In the genomic region with DNA sequence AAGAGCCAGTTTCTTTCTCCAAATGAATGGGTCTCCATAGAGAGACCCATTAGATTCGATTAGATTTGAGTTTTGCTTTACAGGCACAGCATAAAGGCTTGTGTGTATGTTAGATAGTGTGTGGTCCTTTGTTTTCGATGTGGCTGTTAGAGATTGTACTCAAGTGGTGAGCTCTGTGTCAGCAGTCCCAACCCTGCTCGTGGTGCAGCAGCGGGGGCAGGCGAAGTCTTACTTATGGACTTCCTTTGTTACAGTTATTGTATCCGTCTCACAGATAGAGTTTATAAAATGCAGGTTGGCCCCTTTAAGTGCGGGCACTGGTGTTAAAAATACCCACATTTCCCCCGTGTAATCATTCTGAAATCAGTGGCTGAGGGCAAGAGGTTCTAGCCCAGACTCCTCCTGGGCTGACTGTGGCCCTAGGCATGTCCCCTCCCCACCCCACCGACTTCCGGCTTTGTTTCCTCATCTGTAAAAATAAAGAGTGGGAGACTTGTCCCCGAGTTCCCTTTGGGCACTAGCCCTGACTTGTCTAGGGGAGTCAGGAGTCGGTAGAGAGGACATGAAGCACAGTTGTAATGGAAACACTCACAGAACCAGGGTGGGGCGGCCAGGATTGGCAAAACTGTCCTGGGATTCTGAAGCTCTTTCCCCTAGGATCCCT, we compare ENCODE assay signal across 8 cellular contexts. TPM values are rescaled to one million over a fixed set of nuclear protein-coding genes. Genes with fewer than 3 reads are reported as not detected.
A peak's percentile ranks its signal among the peaks of the same experiment; 100 is the strongest.
DNase-seq lines count a peak whose midpoint lies in the region; ATAC-seq, FAIRE-seq and TF ChIP-seq lines count a peak whose summit lies in the region.

No MANE protein-coding gene starts in this region.

- no peaks in the 10 kb centered on the region for H3K9me3 Mint-ChIP-seq in activated naive CD4-positive, alpha-beta T cell treated with anti-CD3 and anti-CD28 coated beads, Interleukin-2, amount 50 U/mL, for 72 hours

- ATAC-seq in GM21619 (IDR thresholded peaks at IDR 0.05; ENCODE audit: unreplicated experiment): peak; percentile 46
- peak; percentile 40 to 57 for ATAC-seq in activated naive CD4-positive, alpha-beta T cell treated with anti-CD3 and anti-CD28 coated beads, Interleukin-2, amount 50 U/mL, for 72 hours
- ATAC-seq in HepG2: peak; percentile 27
- peak; percentile 62 for ATAC-seq in upper lobe of right lung

- no peak for TF ChIP-seq CTCF in HepG2 (CRISPR knock-in tag; IDR thresholded peaks at IDR 0.05)
- TF ChIP-seq CTCF in upper lobe of right lung (IDR thresholded peaks at IDR 0.05): no peak
- TF ChIP-seq CTCF in D721Med (IDR thresholded peaks at IDR 0.05; ENCODE audit: insufficient read depth, missing control alignments): no peak

- CTCF ChIA-PET in HepG2 (lab: Yijun Ruan, JAX; ENCODE audit: low intra/inter-chr PET ratio, low total read pairs): no interaction called here

- H3K36me3 ChIP-seq in HepG2 (replicated peaks in 1 of 2; ENCODE audit: control insufficient read depth in 1 of 2, insufficient read depth in 2 of 2, low read length in 2 of 2): no peaks in the 10 kb centered on the region
- no peaks in the 10 kb centered on the region for H3K36me3 ChIP-seq in upper lobe of right lung

- FAIRE-seq in HepG2 (lab: Jason Lieb, UNC): no peak
- no peak for FAIRE-seq in D721Med (lab: Jason Lieb, UNC)
- FAIRE-seq in RCC 7860 (lab: Jason Lieb, UNC): no peak

- H3K27me3 ChIP-seq in HepG2 (ENCODE audit: control insufficient read depth in 1 of 2, insufficient read depth in 2 of 2, low read length in 2 of 2): no peaks in the 10 kb centered on the region
- no peaks in the 10 kb centered on the region for H3K27me3 ChIP-seq in upper lobe of right lung

- peak overlapping the region in 1 of 3 experiments; percentile 5; a peak in 1 of 6 replicates for H3K4me3 ChIP-seq in HepG2 (replicated peaks in 1 of 3; ENCODE audit: insufficient read depth in 1 of 3, low read depth in 2 of 3, low read length in 3 of 3)
- H3K4me3 ChIP-seq in upper lobe of right lung: no peak overlapping the region

- no peak overlapping the region for H3K9ac ChIP-seq in HepG2 (ENCODE audit: insufficient read depth, low read depth, low read length)

- H3K36me3 Mint-ChIP-seq in activated naive CD4-positive, alpha-beta T cell treated with anti-CD3 and anti-CD28 coated beads, Interleukin-2, amount 50 U/mL, for 72 hours: no peaks in the 10 kb centered on the region

- TF ChIP-seq EP300 in HepG2 (IDR thresholded peaks at IDR 0.05; ENCODE audit: low read depth in 2 of 2, low read length in 2 of 2) (no peak), HepG2 (CRISPR knock-in tag; IDR thresholded peaks at IDR 0.05; ENCODE audit: borderline replicate concordance) (no peak)

- POLR2A ChIA-PET in HepG2 (lab: Yijun Ruan, JAX): no interaction called here

- TF ChIP-seq RAD21 in HepG2 (CRISPR knock-in tag; IDR thresholded peaks at IDR 0.05): no peak

- H3K9me3 ChIP-seq in HepG2 (ENCODE audit: low read length) (no peaks in the 10 kb centered on the region), upper lobe of right lung (no peaks in the 10 kb centered on the region)

- peak overlapping the region; percentile 34; the same call in 1 of the 2 replicates for H3K4me2 ChIP-seq in HepG2 (ENCODE audit: low read depth, low read length)

- intact Hi-C loops in HepG2 (cut with micrococcal nuclease; ENCODE audit: unreplicated experiment) (loop anchor here (5.0 kb wide), 1 partner anchor 64 kb away; no protein-coding TSS in a partner anchor), upper lobe of right lung (cut with DNase I) (no loop called here)

- in situ Hi-C loops in HepG2 (cut with HindIII; ENCODE audit: extremely low pct_ligation_motif_present, low pct_unique_long_range_greater_than_20kb): loop anchor here (5.0 to 10.0 kb wide), 2 partner anchors 121 to 249 kb away; a partner anchor contains a TSS

- H4K20me1 ChIP-seq in HepG2 (ENCODE audit: insufficient read depth, low read length): no peaks in the 10 kb centered on the region

- 60% methylated on average over 13 of the region's 13 CpGs for WGBS in HepG2 (ENCODE audit: low lambda C conversion rate)

- no peak overlapping the region for H2AFZ ChIP-seq in HepG2 (ENCODE audit: low read length)

- H3K27ac Mint-ChIP-seq in activated naive CD4-positive, alpha-beta T cell treated with anti-CD3 and anti-CD28 coated beads, Interleukin-2, amount 50 U/mL, for 72 hours: peak overlapping the region; percentile 27 to 49

- DNase-seq in DMS153 treated with DMSO at 0.1 percent for 48 hours (lab: John Stamatoyannopoulos, UW; ENCODE audit: unreplicated experiment) (peak; percentile 95), NCI-H146 treated with DMSO at 0.1 percent for 48 hours (lab: John Stamatoyannopoulos, UW; ENCODE audit: unreplicated experiment) (peak; percentile 72), HepG2 (ENCODE audit: low spot score) (peak; percentile 10), upper lobe of right lung (no peak), D721Med (ENCODE audit: insufficient read length, low spot score) (no peak), RCC 7860 (ENCODE audit: low spot score) (no peak)
- DNase-seq in activated naive CD4-positive, alpha-beta T cell treated with anti-CD3 and anti-CD28 coated beads, Interleukin-2, amount 50 U/mL, for 72 hours (ENCODE audit: low spot score in 2 of 2): peak in 1 of 2 donors; percentile 14

- no TSS peak for BruUV-seq in HepG2 (replicated peaks; lab: Mats Ljungman, UMichigan)

- H3K27ac ChIP-seq in HepG2 (ENCODE audit: extremely low read length, insufficient read depth, low read length): peak overlapping the region; percentile 23
- peak overlapping the region; percentile 67 for H3K27ac ChIP-seq in upper lobe of right lung

- H3K4me1 ChIP-seq in HepG2 (ENCODE audit: insufficient read depth, low read length) (peaks cover 67% of the 10 kb centered on the region), upper lobe of right lung (peaks cover 43% of the 10 kb centered on the region)

- no peaks in the 10 kb centered on the region for H3K79me2 ChIP-seq in HepG2 (ENCODE audit: insufficient read depth, low read length)

- no peak for TF ChIP-seq POLR2A in HepG2 (IDR thresholded peaks at IDR 0.05; ENCODE audit: insufficient read depth in 1 of 2, low read depth in 2 of 2, low read length in 2 of 2)

TF ChIP-seq in HepG2, 621 proteins besides CTCF, POLR2A, EP300 and RAD21 (continues in another document):
- TF ChIP-seq NCOA5 (CRISPR knock-in tag; IDR thresholded peaks at IDR 0.05): no peak
- TF ChIP-seq RFXAP (CRISPR knock-in tag; IDR thresholded peaks at IDR 0.05; ENCODE audit: borderline replicate concordance): no peak
- TF ChIP-seq, protein P1, sequence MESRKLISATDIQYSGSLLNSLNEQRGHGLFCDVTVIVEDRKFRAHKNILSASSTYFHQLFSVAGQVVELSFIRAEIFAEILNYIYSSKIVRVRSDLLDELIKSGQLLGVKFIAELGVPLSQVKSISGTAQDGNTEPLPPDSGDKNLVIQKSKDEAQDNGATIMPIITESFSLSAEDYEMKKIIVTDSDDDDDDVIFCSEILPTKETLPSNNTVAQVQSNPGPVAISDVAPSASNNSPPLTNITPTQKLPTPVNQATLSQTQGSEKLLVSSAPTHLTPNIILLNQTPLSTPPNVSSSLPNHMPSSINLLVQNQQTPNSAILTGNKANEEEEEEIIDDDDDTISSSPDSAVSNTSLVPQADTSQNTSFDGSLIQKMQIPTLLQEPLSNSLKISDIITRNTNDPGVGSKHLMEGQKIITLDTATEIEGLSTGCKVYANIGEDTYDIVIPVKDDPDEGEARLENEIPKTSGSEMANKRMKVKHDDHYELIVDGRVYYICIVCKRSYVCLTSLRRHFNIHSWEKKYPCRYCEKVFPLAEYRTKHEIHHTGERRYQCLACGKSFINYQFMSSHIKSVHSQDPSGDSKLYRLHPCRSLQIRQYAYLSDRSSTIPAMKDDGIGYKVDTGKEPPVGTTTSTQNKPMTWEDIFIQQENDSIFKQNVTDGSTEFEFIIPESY (CRISPR knock-in tag; IDR thresholded peaks at IDR 0.05): no peak
- TF ChIP-seq, protein P2, sequence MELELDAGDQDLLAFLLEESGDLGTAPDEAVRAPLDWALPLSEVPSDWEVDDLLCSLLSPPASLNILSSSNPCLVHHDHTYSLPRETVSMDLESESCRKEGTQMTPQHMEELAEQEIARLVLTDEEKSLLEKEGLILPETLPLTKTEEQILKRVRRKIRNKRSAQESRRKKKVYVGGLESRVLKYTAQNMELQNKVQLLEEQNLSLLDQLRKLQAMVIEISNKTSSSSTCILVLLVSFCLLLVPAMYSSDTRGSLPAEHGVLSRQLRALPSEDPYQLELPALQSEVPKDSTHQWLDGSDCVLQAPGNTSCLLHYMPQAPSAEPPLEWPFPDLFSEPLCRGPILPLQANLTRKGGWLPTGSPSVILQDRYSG (CRISPR knock-in tag; IDR thresholded peaks at IDR 0.05): no peak
- no peak for TF ChIP-seq ZFP36 (IDR thresholded peaks at IDR 0.05; ENCODE audit: borderline replicate concordance, low read depth, low read length, partially characterized antibody)

RNA-seq across cellular contexts. Expression of a gene that starts 28.6 kb away (rescaled TPM):
- 1 to 10 TPM; 4.7 to 8.1 TPM for total RNA-seq in activated naive CD4-positive, alpha-beta T cell treated with anti-CD3 and anti-CD28 coated beads, Interleukin-2, amount 50 U/mL, for 72 hours
- total RNA-seq in HepG2 (2016; rRNA removed; fragmentation: Illumina TruSeq; extraction: Trizol): 5.7 and 8.2 TPM in 2 replicates
- 15.1 and 17.4 TPM in 2 replicates for total RNA-seq in HepG2 (2016; cell fraction: cytosol; rRNA removed; fragmentation: Illumina TruSeq; extraction: Trizol; ENCODE audit: low read depth)
- 5.7 and 6.1 TPM in 2 replicates for total RNA-seq in HepG2 (2016; cell fraction: insoluble cytoplasmic fraction; rRNA removed; fragmentation: Illumina TruSeq; extraction: Trizol)
- 16.1 and 17.3 TPM in 2 replicates for total RNA-seq in HepG2 (2016; cell fraction: membrane; rRNA removed; fragmentation: Illumina TruSeq; extraction: Trizol)
- 5.2 and 6.6 TPM in 2 replicates for total RNA-seq in HepG2 (2016; cell fraction: nucleus; rRNA removed; fragmentation: Illumina TruSeq; extraction: Trizol)
- polyA plus RNA-seq in HepG2 (2011; rRNA removed): 7.2 and 7.9 TPM in 2 replicates
- polyA plus RNA-seq in HepG2 (2011; cell fraction: cytosol; rRNA removed): 4.0 and 5.1 TPM in 2 replicates
- polyA plus RNA-seq in HepG2 (2011; cell fraction: nucleus; rRNA removed): 8.4 and 11.0 TPM in 2 replicates
- polyA plus RNA-seq in HepG2 (2012): 4.8 and 6.5 TPM in 2 replicates
- 19.8 and 22.7 TPM in 2 replicates for polyA plus RNA-seq in HepG2 (2016; cell fraction: cytosol; fragmentation: Illumina TruSeq; extraction: Trizol; ENCODE audit: low read depth)
- polyA plus RNA-seq in HepG2 (2016; cell fraction: insoluble cytoplasmic fraction; fragmentation: Illumina TruSeq; extraction: Trizol; ENCODE audit: low read depth): 6.6 TPM in 2 replicates
- polyA plus RNA-seq in HepG2 (2016; cell fraction: membrane; fragmentation: Illumina TruSeq; extraction: Trizol; ENCODE audit: low read depth): 16.0 and 17.6 TPM in 2 replicates
- polyA plus RNA-seq in HepG2 (2016; cell fraction: nucleus; fragmentation: Illumina TruSeq; extraction: Trizol; ENCODE audit: insufficient read depth, low read depth): 7.4 and 7.9 TPM in 2 replicates
- 4.1 TPM in 2 replicates for polyA minus RNA-seq in HepG2 (2011; rRNA and poly(A)+ RNA removed; ENCODE audit: low replicate concordance)
- 1.8 and 4.4 TPM in 2 replicates for polyA minus RNA-seq in HepG2 (2011; cell fraction: cytosol; rRNA and poly(A)+ RNA removed)
- 12.1 and 12.6 TPM in 2 replicates for polyA minus RNA-seq in HepG2 (2011; cell fraction: nucleus; rRNA and poly(A)+ RNA removed)
- total RNA-seq in upper lobe of right lung: 31.3 TPM

Comparison
In these comparisons a context has a peak if more than half of its experiments do, and no peak if none do; other contexts are left out.
1. DNase-seq: peak in DMS153 treated with DMSO at 0.1 percent for 48 hours (single experiment), NCI-H146 treated with DMSO at 0.1 percent for 48 hours (single experiment) and HepG2 (single experiment); none in upper lobe of right lung (single experiment), D721Med (single experiment) and RCC 7860 (single experiment).
2. Peak in every context shown above with its lines, with median percentiles within 50 percentile points of each other: ATAC-seq.